ENCODE assay signal across 35 cellular contexts in genomic region chr20:13462091-13462490, GRCh38.
"Had no signal": no experiment of that assay in that cellular context is flagged by ENCODE, and none has a peak within 500 bp of the region (broad histone marks: within the 10 kb centered on the region; RNA-seq: fewer than 3 reads in every experiment).

No MANE protein-coding gene starts in this region.

- H3K27me3 ChIP-seq: ascending aorta, body of pancreas, brain microvascular endothelial cell, breast epithelium had no signal

- H3K27ac ChIP-seq: ascending aorta, body of pancreas, brain microvascular endothelial cell, breast epithelium, VCaP had no signal

- H3K9me3 ChIP-seq: ascending aorta, body of pancreas, breast epithelium had no signal

- H3K27ac Mint-ChIP-seq: activated B cell treated with CpG ODN at 0.5 μM for 24 hours; activated CD4-positive, alpha-beta memory T cell treated with anti-CD3 and anti-CD28 coated beads, Interleukin-2, amount 10 ng/mL, durations not matched to agents 7 days and 5 days; activated CD4-positive, alpha-beta T cell treated with anti-CD3 and anti-CD28 coated beads for 36 hours; activated CD4-positive, alpha-beta T cell treated with anti-CD3 and anti-CD28 coated beads, Interleukin-2, amount 10 ng/mL, durations not matched to agents 7 days and 5 days; activated CD8-positive, alpha-beta memory T cell treated with anti-CD3 and anti-CD28 coated beads, Interleukin-2, amount 10 ng/mL, durations not matched to agents 7 days and 5 days; activated CD8-positive, alpha-beta T cell treated with anti-CD3 and anti-CD28 coated beads, Interleukin-2, amount 10 ng/mL, durations not matched to agents 7 days and 5 days; activated naive CD4-positive, alpha-beta T cell treated with anti-CD3 and anti-CD28 coated beads, Interleukin-2, amount 10 ng/mL, durations not matched to agents 7 days and 5 days; activated naive CD4-positive, alpha-beta T cell treated with anti-CD3 and anti-CD28 coated beads, Interleukin-2, amount 50 U/mL, for 24 hours; activated naive CD8-positive, alpha-beta T cell; activated naive CD8-positive, alpha-beta T cell treated with anti-CD3 and anti-CD28 coated beads, Interleukin-2, amount 10 ng/mL, durations not matched to agents 7 days and 5 days; activated naive CD8-positive, alpha-beta T cell treated with anti-CD3 and anti-CD28 coated beads, Interleukin-2, amount 50 U/mL, for 24 hours; activated T-cell treated with anti-CD3 and anti-CD28 coated beads, Interleukin-2, amount 50 U/mL, for 24 hours; activated T-helper 2 cell treated with anti-CD3 and anti-CD28 coated beads, Interferon-gamma antibody, Interleukin-2, Interleukin-4, amounts not matched to agents 10 μg/mL and 5 μg/mL and 100 μg/mL, durations not matched to agents 14 hours and 24 hours and 36 hours; T-helper 1 cell treated with Interleukin-12 subunit alpha and Interleukin-12 subunit beta and Interleukin-4 antibody, amounts not matched to agents 30 μg/mL and 1 μg/mL, for 36 hours; T-helper 2 cell treated with Interferon-gamma antibody and Interleukin-4, amounts not matched to agents 5 μg/mL and 100 μg/mL, for 36 hours had no signal

- H3K9me3 Mint-ChIP-seq: activated B cell treated with CpG ODN at 0.5 μM for 24 hours; activated CD4-positive, alpha-beta memory T cell treated with anti-CD3 and anti-CD28 coated beads, Interleukin-2, amount 10 ng/mL, durations not matched to agents 7 days and 5 days; activated CD4-positive, alpha-beta T cell treated with anti-CD3 and anti-CD28 coated beads, Interleukin-2, amount 10 ng/mL, durations not matched to agents 7 days and 5 days; activated naive CD4-positive, alpha-beta T cell treated with anti-CD3 and anti-CD28 coated beads, Interleukin-2, amount 10 ng/mL, durations not matched to agents 7 days and 5 days; activated naive CD4-positive, alpha-beta T cell treated with anti-CD3 and anti-CD28 coated beads, Interleukin-2, amount 50 U/mL, for 24 hours; activated naive CD8-positive, alpha-beta T cell treated with anti-CD3 and anti-CD28 coated beads, Interleukin-2, amount 10 ng/mL, durations not matched to agents 7 days and 5 days; activated naive CD8-positive, alpha-beta T cell treated with anti-CD3 and anti-CD28 coated beads, Interleukin-2, amount 50 U/mL, for 24 hours; activated T-cell treated with anti-CD3 and anti-CD28 coated beads, Interleukin-2, amount 50 U/mL, for 24 hours; activated T-helper 2 cell treated with anti-CD3 and anti-CD28 coated beads, Interferon-gamma antibody, Interleukin-2, Interleukin-4, amounts not matched to agents 10 μg/mL and 5 μg/mL and 100 μg/mL, durations not matched to agents 14 hours and 24 hours and 36 hours; T-helper 1 cell treated with Interleukin-12 subunit alpha and Interleukin-12 subunit beta and Interleukin-4 antibody, amounts not matched to agents 30 μg/mL and 1 μg/mL, for 36 hours; T-helper 2 cell treated with Interferon-gamma antibody and Interleukin-4, amounts not matched to agents 5 μg/mL and 100 μg/mL, for 36 hours had no signal

- H3K36me3 Mint-ChIP-seq: activated naive CD4-positive, alpha-beta T cell treated with anti-CD3 and anti-CD28 coated beads, Interleukin-2, amount 10 ng/mL, durations not matched to agents 7 days and 5 days had no signal

- H3K4me1 Mint-ChIP-seq: activated B cell treated with CpG ODN at 0.5 μM for 24 hours; activated CD4-positive, alpha-beta memory T cell treated with anti-CD3 and anti-CD28 coated beads, Interleukin-2, amount 10 ng/mL, durations not matched to agents 7 days and 5 days; activated CD4-positive, alpha-beta T cell treated with anti-CD3 and anti-CD28 coated beads for 36 hours; activated CD4-positive, alpha-beta T cell treated with anti-CD3 and anti-CD28 coated beads, Interleukin-2, amount 10 ng/mL, durations not matched to agents 7 days and 5 days; activated CD8-positive, alpha-beta memory T cell treated with anti-CD3 and anti-CD28 coated beads, Interleukin-2, amount 10 ng/mL, durations not matched to agents 7 days and 5 days; activated naive CD4-positive, alpha-beta T cell treated with anti-CD3 and anti-CD28 coated beads, Interleukin-2, amount 10 ng/mL, durations not matched to agents 7 days and 5 days; activated naive CD4-positive, alpha-beta T cell treated with anti-CD3 and anti-CD28 coated beads, Interleukin-2, amount 50 U/mL, for 24 hours; activated naive CD8-positive, alpha-beta T cell treated with anti-CD3 and anti-CD28 coated beads, Interleukin-2, amount 10 ng/mL, durations not matched to agents 7 days and 5 days; activated naive CD8-positive, alpha-beta T cell treated with anti-CD3 and anti-CD28 coated beads, Interleukin-2, amount 50 U/mL, for 24 hours had no signal

- H3K27me3 Mint-ChIP-seq: activated B cell treated with CpG ODN at 0.5 μM for 24 hours; activated CD4-positive, alpha-beta memory T cell treated with anti-CD3 and anti-CD28 coated beads, Interleukin-2, amount 10 ng/mL, durations not matched to agents 7 days and 5 days; activated CD4-positive, alpha-beta T cell treated with anti-CD3 and anti-CD28 coated beads for 36 hours; activated CD4-positive, alpha-beta T cell treated with anti-CD3 and anti-CD28 coated beads, Interleukin-2, amount 10 ng/mL, durations not matched to agents 7 days and 5 days; activated CD8-positive, alpha-beta memory T cell treated with anti-CD3 and anti-CD28 coated beads, Interleukin-2, amount 10 ng/mL, durations not matched to agents 7 days and 5 days; activated naive CD4-positive, alpha-beta T cell treated with anti-CD3 and anti-CD28 coated beads, Interleukin-2, amount 10 ng/mL, durations not matched to agents 7 days and 5 days; activated naive CD4-positive, alpha-beta T cell treated with anti-CD3 and anti-CD28 coated beads, Interleukin-2, amount 50 U/mL, for 24 hours; activated naive CD8-positive, alpha-beta T cell; activated naive CD8-positive, alpha-beta T cell treated with anti-CD3 and anti-CD28 coated beads, Interleukin-2, amount 10 ng/mL, durations not matched to agents 7 days and 5 days; activated naive CD8-positive, alpha-beta T cell treated with anti-CD3 and anti-CD28 coated beads, Interleukin-2, amount 50 U/mL, for 24 hours; activated T-cell treated with anti-CD3 and anti-CD28 coated beads, Interleukin-2, amount 50 U/mL, for 24 hours had no signal

- H3K4me1 ChIP-seq: ascending aorta, body of pancreas, breast epithelium had no signal

- H3K4me3 ChIP-seq: ascending aorta, body of pancreas, breast epithelium had no signal

- H3K4me3 Mint-ChIP-seq: activated B cell treated with CpG ODN at 0.5 μM for 24 hours; activated CD4-positive, alpha-beta memory T cell treated with anti-CD3 and anti-CD28 coated beads, Interleukin-2, amount 10 ng/mL, durations not matched to agents 7 days and 5 days; activated CD4-positive, alpha-beta T cell treated with anti-CD3 and anti-CD28 coated beads for 36 hours; activated CD4-positive, alpha-beta T cell treated with anti-CD3 and anti-CD28 coated beads, Interleukin-2, amount 10 ng/mL, durations not matched to agents 7 days and 5 days; activated CD8-positive, alpha-beta memory T cell treated with anti-CD3 and anti-CD28 coated beads, Interleukin-2, amount 10 ng/mL, durations not matched to agents 7 days and 5 days; activated CD8-positive, alpha-beta T cell treated with anti-CD3 and anti-CD28 coated beads, Interleukin-2, amount 10 ng/mL, durations not matched to agents 7 days and 5 days; activated naive CD4-positive, alpha-beta T cell treated with anti-CD3 and anti-CD28 coated beads, Interleukin-2, amount 10 ng/mL, durations not matched to agents 7 days and 5 days; activated naive CD4-positive, alpha-beta T cell treated with anti-CD3 and anti-CD28 coated beads, Interleukin-2, amount 50 U/mL, for 24 hours; activated naive CD8-positive, alpha-beta T cell; activated naive CD8-positive, alpha-beta T cell treated with anti-CD3 and anti-CD28 coated beads, Interleukin-2, amount 10 ng/mL, durations not matched to agents 7 days and 5 days; activated naive CD8-positive, alpha-beta T cell treated with anti-CD3 and anti-CD28 coated beads, Interleukin-2, amount 50 U/mL, for 24 hours; activated T-cell treated with anti-CD3 and anti-CD28 coated beads, Interleukin-2, amount 50 U/mL, for 24 hours; T-helper 1 cell treated with Interleukin-12 subunit alpha and Interleukin-12 subunit beta and Interleukin-4 antibody, amounts not matched to agents 30 μg/mL and 1 μg/mL, for 36 hours; T-helper 2 cell treated with Interferon-gamma antibody and Interleukin-4, amounts not matched to agents 5 μg/mL and 100 μg/mL, for 36 hours had no signal

- ATAC-seq: activated CD4-positive, alpha-beta T cell treated with anti-CD3 and anti-CD28 coated beads for 36 hours; activated CD4-positive, CD25-positive, alpha-beta regulatory T cell treated with anti-CD3 and anti-CD28 coated beads, Interleukin-2, amount 50 U/mL, for 24 hours; activated CD8-positive, alpha-beta memory T cell treated with anti-CD3 and anti-CD28 coated beads, Interleukin-2, amount 10 ng/mL, durations not matched to agents 7 days and 5 days; activated CD8-positive, alpha-beta T cell treated with anti-CD3 and anti-CD28 coated beads, Interleukin-2, amount 10 ng/mL, durations not matched to agents 7 days and 5 days; activated naive CD8-positive, alpha-beta T cell treated with anti-CD3 and anti-CD28 coated beads, Interleukin-2, amount 50 U/mL, for 24 hours; body of pancreas had no signal

- H3K36me3 ChIP-seq: brain microvascular endothelial cell, breast epithelium had no signal

- DNase-seq: activated B cell treated with CpG ODN at 0.5 μM for 24 hours; activated CD4-positive, alpha-beta memory T cell treated with anti-CD3 and anti-CD28 coated beads, Interleukin-2, amount 10 ng/mL, durations not matched to agents 7 days and 5 days; activated CD4-positive, alpha-beta T cell treated with anti-CD3 and anti-CD28 coated beads for 1 hour; activated CD4-positive, alpha-beta T cell treated with anti-CD3 and anti-CD28 coated beads for 36 hours; activated CD4-positive, alpha-beta T cell treated with anti-CD3 and anti-CD28 coated beads for 48 hours; activated CD4-positive, alpha-beta T cell treated with anti-CD3 and anti-CD28 coated beads, Interleukin-2, amount 10 ng/mL, durations not matched to agents 7 days and 5 days; activated CD4-positive, alpha-beta T cell treated with anti-CD3 and anti-CD28 coated beads, Interleukin-2, amount 50 U/mL, for 48 hours; activated CD8-positive, alpha-beta memory T cell treated with anti-CD3 and anti-CD28 coated beads for 24 hours; activated CD8-positive, alpha-beta memory T cell treated with anti-CD3 and anti-CD28 coated beads, Interleukin-2, amount 10 ng/mL, durations not matched to agents 7 days and 5 days; activated CD8-positive, alpha-beta memory T cell treated with anti-CD3 and anti-CD28 coated beads, Interleukin-2, amount 50 U/mL, for 48 hours; activated CD8-positive, alpha-beta T cell treated with anti-CD3 and anti-CD28 coated beads, Interleukin-2, amount 10 ng/mL, durations not matched to agents 7 days and 5 days; activated effector memory CD4-positive, alpha-beta T cell treated with Interleukin-2 at 50 U/mL for 16 hours; activated gamma-delta T cell; activated naive CD4-positive, alpha-beta T cell treated with anti-CD3 and anti-CD28 coated beads, Interleukin-2, amount 10 ng/mL, durations not matched to agents 7 days and 5 days; activated naive CD4-positive, alpha-beta T cell treated with Interleukin-2 at 50 U/mL for 16 hours; activated naive CD8-positive, alpha-beta T cell treated with anti-CD3 and anti-CD28 coated beads, Interleukin-2, amount 10 ng/mL, durations not matched to agents 7 days and 5 days; activated naive CD8-positive, alpha-beta T cell treated with anti-CD3 and anti-CD28 coated beads, Interleukin-2, amount 50 U/mL, for 24 hours; activated T-cell treated with anti-CD3 and anti-CD28 coated beads, Interleukin-2, amount 50 U/mL, for 24 hours; activated T-cell treated with anti-CD3 and anti-CD28 coated beads, Interleukin-2, amount 50 U/mL, for 48 hours; amygdala; anterior cingulate cortex; body of pancreas; brain microvascular endothelial cell; central memory CD4-positive, alpha-beta T cell; T-helper 2 cell; T-helper 9 cell had no signal
